ENCODE assay signal across 14 cellular contexts in genomic region chr17:77564278-77564920, GRCh38.
"Had no signal": no experiment of that assay in that cellular context is flagged by ENCODE, and none has a peak within 500 bp of the region (broad histone marks: within the 10 kb centered on the region; RNA-seq: fewer than 3 reads in every experiment).

No MANE protein-coding gene starts in this region.

- H3K4me1 Mint-ChIP-seq: activated B cell treated with CpG ODN at 0.5 μM for 24 hours had no signal

- H3K36me3 ChIP-seq: esophagus squamous epithelium, transverse colon, vagina had no signal

- H3K9me3 Mint-ChIP-seq: activated B cell treated with CpG ODN at 0.5 μM for 24 hours; activated CD4-positive, alpha-beta T cell treated with anti-CD3 and anti-CD28 coated beads, Interleukin-2, amount 10 ng/mL, durations not matched to agents 24 days and 14 days; activated T-cell treated with anti-CD3 and anti-CD28 coated beads, Interleukin-2, amount 50 U/mL, for 4 hours; natural killer cell treated with Interleukin-12 subunit alpha and Interleukin-12 subunit beta and Interleukin-15 and Interleukin-18, amount 100 ng/mL, for 72 hours had no signal

- H3K4me3 Mint-ChIP-seq: activated B cell treated with CpG ODN at 0.5 μM for 24 hours; activated CD4-positive, alpha-beta T cell treated with anti-CD3 and anti-CD28 coated beads, Interleukin-2, amount 10 ng/mL, durations not matched to agents 24 days and 14 days; activated T-cell treated with anti-CD3 and anti-CD28 coated beads, Interleukin-2, amount 50 U/mL, for 4 hours; natural killer cell treated with Interleukin-12 subunit alpha and Interleukin-12 subunit beta and Interleukin-15 and Interleukin-18, amount 100 ng/mL, for 72 hours had no signal

- H3K4me3 ChIP-seq: esophagus squamous epithelium, lung, transverse colon, vagina had no signal

- H3K36me3 Mint-ChIP-seq: natural killer cell treated with Interleukin-12 subunit alpha and Interleukin-12 subunit beta and Interleukin-15 and Interleukin-18, amount 100 ng/mL, for 72 hours had no signal

- H3K9me3 ChIP-seq: esophagus squamous epithelium, transverse colon, vagina had no signal

- H3K27ac ChIP-seq: esophagus squamous epithelium, transverse colon, vagina had no signal

- DNase-seq: activated B cell treated with CpG ODN at 0.5 μM for 24 hours; activated CD4-positive, alpha-beta T cell treated with anti-CD3 and anti-CD28 coated beads, Interleukin-2, amount 10 ng/mL, durations not matched to agents 24 days and 14 days; activated CD8-positive, alpha-beta memory T cell treated with anti-CD3 and anti-CD28 coated beads, Interleukin-2, amount 50 U/mL, for 4 hours; activated naive CD4-positive, alpha-beta T cell treated with anti-CD3 and anti-CD28 coated beads, Interleukin-2, amount 50 U/mL, for 16 hours; activated T-cell treated with anti-CD3 and anti-CD28 coated beads, Interleukin-2, amount 50 U/mL, for 4 hours; cerebellar nuclear complex; effector CD8-positive, alpha-beta T cell; esophagus squamous epithelium; left cardiac atrium; stimulated activated naive CD4-positive, alpha-beta T cell treated with Interleukin-2 at 50 U/mL for 16 hours; transverse colon had no signal

- H3K27ac Mint-ChIP-seq: activated B cell treated with CpG ODN at 0.5 μM for 24 hours; activated CD4-positive, alpha-beta T cell treated with anti-CD3 and anti-CD28 coated beads, Interleukin-2, amount 10 ng/mL, durations not matched to agents 24 days and 14 days; natural killer cell treated with Interleukin-12 subunit alpha and Interleukin-12 subunit beta and Interleukin-15 and Interleukin-18, amount 100 ng/mL, for 72 hours had no signal

- H3K27me3 ChIP-seq: transverse colon, vagina had no signal

- ATAC-seq: activated T-cell treated with anti-CD3 and anti-CD28 coated beads, Interleukin-2, amount 50 U/mL, for 4 hours had no signal

- H3K4me1 ChIP-seq: esophagus squamous epithelium, transverse colon, vagina had no signal
